In the genomic region with DNA sequence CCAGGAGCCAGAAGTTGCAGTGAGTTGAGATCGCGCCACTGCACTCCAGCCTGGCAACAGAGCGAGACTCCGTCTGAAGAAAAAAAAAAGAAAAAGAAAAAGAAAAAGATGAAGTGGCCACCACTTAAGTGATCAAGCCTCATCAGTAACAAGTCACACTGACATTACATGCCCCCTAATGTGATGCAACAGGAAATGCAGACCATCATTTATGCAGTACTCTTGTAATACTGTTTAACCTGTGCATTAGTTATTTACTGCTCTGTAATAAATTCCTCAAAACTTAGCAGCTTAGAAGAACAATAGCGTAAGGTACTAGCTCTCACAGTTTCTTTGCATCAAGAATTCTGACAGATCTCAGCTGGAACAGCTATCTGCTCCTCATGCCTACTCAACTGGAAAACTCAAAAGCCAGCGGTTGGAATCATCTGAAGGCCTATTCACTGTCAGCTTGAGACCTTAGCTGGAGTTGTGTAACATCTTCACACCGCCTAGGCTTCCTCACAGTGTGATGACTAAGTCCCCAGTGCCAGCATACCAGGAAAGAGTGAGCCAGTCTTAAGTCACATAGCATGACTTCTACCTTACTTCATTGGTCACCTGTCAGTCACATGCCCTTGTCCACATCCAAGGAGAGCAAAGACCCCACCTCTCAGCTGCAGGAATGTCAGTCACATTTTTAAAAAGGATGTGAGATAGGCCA, we compare ENCODE assay signal across 11 cellular contexts. TPM values are rescaled to one million over a fixed set of nuclear protein-coding genes. Genes with fewer than 3 reads are reported as not detected.
DNase-seq lines count a peak whose midpoint lies in the region; ATAC-seq and FAIRE-seq lines count a peak whose summit lies in the region.
"Had no signal": no experiment of that assay in that cellular context is flagged by ENCODE, and none has a peak within 500 bp of the region (broad histone marks: within the 10 kb centered on the region; RNA-seq: fewer than 3 reads in every experiment).

No MANE protein-coding gene starts in this region.

- ATAC-seq in left colon (peak; percentile 83), GM18498 (IDR thresholded peaks at IDR 0.05; ENCODE audit: unreplicated experiment) (no peak)

- no peak overlapping the region for H3K9ac ChIP-seq in adipocyte (ENCODE audit: low read length)

- H3K36me3 ChIP-seq in adipocyte (ENCODE audit: control insufficient read depth, insufficient read depth, low read length, severe bottlenecking): peaks cover 4% of the 10 kb centered on the region
- H3K36me3 ChIP-seq: esophagus squamous epithelium had no signal

- FAIRE-seq in HTR-8/SVneo (lab: Jason Lieb, UNC): peak; percentile 48

- no peak overlapping the region for H3K4me3 ChIP-seq in adipocyte (ENCODE audit: low read length)
- H3K4me3 ChIP-seq: esophagus squamous epithelium had no signal

- H3K27me3 ChIP-seq in adipocyte (replicated peaks; ENCODE audit: control insufficient read depth, insufficient read depth, low read length): no peaks in the 10 kb centered on the region
- H3K27me3 ChIP-seq: esophagus squamous epithelium had no signal

- peaks cover 57% of the 10 kb centered on the region for H3K4me1 ChIP-seq in adipocyte (ENCODE audit: control insufficient read depth, insufficient read depth, low read length)

- intact Hi-C loops in left colon (cut with DNase I, micrococcal nuclease): no loop called here

- peaks cover 5% of the 10 kb centered on the region for H3K9me3 ChIP-seq in adipocyte (ENCODE audit: control insufficient read depth, low read length)
- H3K9me3 ChIP-seq: esophagus squamous epithelium had no signal

- peak; percentile 90 to 91 for DNase-seq in AML-193 (lab: John Stamatoyannopoulos, UW)
- DNase-seq in HTR-8/SVneo (ENCODE audit: insufficient read length, low spot score): peak; percentile 35
- DNase-seq in adipocyte (ENCODE audit: low read depth): peak; percentile 60
- no peak for DNase-seq in left colon
- DNase-seq in hippocampal formation (lab: John Stamatoyannopoulos, UW): no peak
- DNase-seq in NAMALWA (ENCODE audit: low spot score): no peak
- no peak for DNase-seq in activated gamma-delta T cell treated with Interleukin-2 at 50 U/mL for 16 hours
- DNase-seq: activated CD8-positive, alpha-beta memory T cell treated with anti-CD3 and anti-CD28 coated beads, Interleukin-2, amount 50 U/mL, for 48 hours; esophagus squamous epithelium; NCI-H446 treated with DMSO at 0.1 percent for 48 hours had no signal

RNA-seq across cellular contexts. Expression of gene EPS8, which starts 31.5 kb away (rescaled TPM):
- total RNA-seq in left colon: 100 to 1,000 TPM; 121 to 183 TPM

Comparison
In these comparisons a context has a peak if more than half of its experiments do, and no peak if none do; other contexts are left out.
1. DNase-seq: peak in AML-193 (2 of 2), HTR-8/SVneo (single experiment) and adipocyte (single experiment); none in left colon (0 of 2), hippocampal formation (0 of 2), NAMALWA (single experiment) and activated gamma-delta T cell treated with Interleukin-2 at 50 U/mL for 16 hours (single experiment).